In the genomic region with DNA sequence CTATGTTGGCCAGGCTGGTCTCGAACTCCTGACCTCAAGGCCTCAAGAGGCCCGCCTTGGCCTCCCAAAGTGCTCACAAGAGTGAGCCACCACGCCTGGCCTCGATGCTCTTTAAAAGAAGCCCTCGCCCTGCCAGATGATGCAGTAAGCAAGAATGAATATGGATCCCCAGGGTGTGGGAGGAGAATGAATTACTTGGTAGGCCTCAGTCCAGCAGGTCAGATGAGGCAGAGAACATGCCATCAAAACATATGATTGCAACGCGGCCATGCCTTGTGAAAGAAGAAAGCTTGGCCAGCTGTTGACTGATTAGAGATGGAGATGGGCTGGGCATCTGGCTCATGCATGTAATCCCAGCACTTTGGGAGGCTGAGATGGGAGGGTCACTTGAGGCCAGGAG, we compare ENCODE assay signal across 20 cellular contexts.
DNase-seq lines count a peak whose midpoint lies in the region; ATAC-seq lines count a peak whose summit lies in the region.
"Had no signal": no experiment of that assay in that cellular context is flagged by ENCODE, and none has a peak within 500 bp of the region (broad histone marks: within the 10 kb centered on the region; RNA-seq: fewer than 3 reads in every experiment).

No MANE protein-coding gene starts in this region.

- no peaks in the 10 kb centered on the region for H3K9me3 ChIP-seq in aorta (ENCODE audit: control insufficient read depth, low read length)
- H3K9me3 ChIP-seq: upper lobe of left lung had no signal

- H3K27ac Mint-ChIP-seq in activated T-cell treated with anti-CD3 and anti-CD28 coated beads, Interleukin-2, amount 50 U/mL, for 24 hours, result peak overlapping the region; percentile 53
- H3K27ac Mint-ChIP-seq in activated T-cell treated with anti-CD3 and anti-CD28 coated beads, Interleukin-2, amount 50 U/mL, for 72 hours, result no peak overlapping the region
- H3K27ac Mint-ChIP-seq: mesothelial cell of epicardium had no signal

- no peak overlapping the region for H3K4me3 ChIP-seq in aorta (ENCODE audit: low read length in 2 of 2)
- H3K4me3 ChIP-seq: hepatocyte, upper lobe of left lung had no signal

- no peak overlapping the region for H3K27ac ChIP-seq in aorta (ENCODE audit: low read depth in 1 of 2, low read length in 2 of 2)
- H3K27ac ChIP-seq: hepatocyte, upper lobe of left lung had no signal

- no peaks in the 10 kb centered on the region for H3K27me3 Mint-ChIP-seq in activated T-cell treated with anti-CD3 and anti-CD28 coated beads, Interleukin-2, amount 50 U/mL, for 24 hours
- no peaks in the 10 kb centered on the region for H3K27me3 Mint-ChIP-seq in activated T-cell treated with anti-CD3 and anti-CD28 coated beads, Interleukin-2, amount 50 U/mL, for 72 hours (ENCODE audit: low read depth)

- H3K4me1 Mint-ChIP-seq in activated T-cell treated with anti-CD3 and anti-CD28 coated beads, Interleukin-2, amount 50 U/mL, for 24 hours (ENCODE audit: low read depth), result peaks cover 59% of the 10 kb centered on the region
- H3K4me1 Mint-ChIP-seq in activated T-cell treated with anti-CD3 and anti-CD28 coated beads, Interleukin-2, amount 50 U/mL, for 72 hours (ENCODE audit: low read depth), result peaks cover 42% of the 10 kb centered on the region

- H3K36me3 Mint-ChIP-seq in activated T-cell treated with anti-CD3 and anti-CD28 coated beads, Interleukin-2, amount 50 U/mL, for 24 hours (ENCODE audit: low read depth), result no peaks in the 10 kb centered on the region
- H3K36me3 Mint-ChIP-seq in activated T-cell treated with anti-CD3 and anti-CD28 coated beads, Interleukin-2, amount 50 U/mL, for 72 hours (ENCODE audit: insufficient read depth in 2 of 2), result peaks cover 4 to 5% of the 10 kb centered on the region in 2 donors
- H3K36me3 Mint-ChIP-seq: mesothelial cell of epicardium had no signal

- H3K9me3 Mint-ChIP-seq in activated T-cell treated with anti-CD3 and anti-CD28 coated beads, Interleukin-2, amount 50 U/mL, for 24 hours, result peaks cover 3% of the 10 kb centered on the region
- peaks cover 2 to 3% of the 10 kb centered on the region in 2 donors for H3K9me3 Mint-ChIP-seq in activated T-cell treated with anti-CD3 and anti-CD28 coated beads, Interleukin-2, amount 50 U/mL, for 72 hours

- no peaks in the 10 kb centered on the region for H3K27me3 ChIP-seq in aorta (ENCODE audit: control insufficient read depth in 1 of 2, insufficient read depth in 2 of 2, low read length in 1 of 2)
- H3K27me3 ChIP-seq: hepatocyte, upper lobe of left lung had no signal

- H3K4me1 ChIP-seq in aorta (ENCODE audit: control insufficient read depth in 1 of 2, insufficient read depth in 2 of 2, low read length in 2 of 2), result peaks cover 0 to 2% of the 10 kb centered on the region in 2 donors

- intact Hi-C loops in posterior vena cava (cut with DNase I) (no loop called here), aorta (cut with DNase I) (no loop called here)

- H3K36me3 ChIP-seq in aorta (ENCODE audit: control insufficient read depth in 1 of 2, insufficient read depth in 2 of 2, low read length in 1 of 2), result no peaks in the 10 kb centered on the region
- H3K36me3 ChIP-seq: upper lobe of left lung had no signal

- no peak overlapping the region for H3K4me3 Mint-ChIP-seq in activated T-cell treated with anti-CD3 and anti-CD28 coated beads, Interleukin-2, amount 50 U/mL, for 24 hours
- no peak overlapping the region for H3K4me3 Mint-ChIP-seq in activated T-cell treated with anti-CD3 and anti-CD28 coated beads, Interleukin-2, amount 50 U/mL, for 72 hours
- H3K4me3 Mint-ChIP-seq: mesothelial cell of epicardium had no signal

- DNase-seq in activated T-cell treated with anti-CD3 and anti-CD28 coated beads, Interleukin-2, amount 50 U/mL, for 24 hours, result no peak
- no peak for DNase-seq in activated T-cell treated with anti-CD3 and anti-CD28 coated beads, Interleukin-2, amount 50 U/mL, for 72 hours
- DNase-seq in fibroblast of the conjunctiva (ENCODE audit: low read depth) (peak; percentile 59), posterior vena cava (ENCODE audit: low spot score) (peak; percentile 93), aorta (peak; percentile 66 to 81), middle frontal gyrus (ENCODE audit: extremely low spot score, low spot score) (no peak)
- DNase-seq: activated CD8-positive, alpha-beta memory T cell treated with anti-CD3 and anti-CD28 coated beads for 24 hours; amniotic stem cell; DND-41; GOT3; kidney; NCI-H1417 treated with DMSO at 0.1 percent for 48 hours; RPMI8226; stimulated activated CD4-positive, alpha-beta T cell treated with anti-CD3 and anti-CD28 coated beads, Interleukin-4, amount 100 ng/mL, for 4 hours; SW 1271 had no signal

- no peak for ATAC-seq in activated T-cell treated with anti-CD3 and anti-CD28 coated beads, Interleukin-2, amount 50 U/mL, for 72 hours (replicated peaks in 1 of 2)
- ATAC-seq in aorta (ENCODE audit: low FRiP score), result peak; percentile 69
- no peak for ATAC-seq in HG02938 (IDR thresholded peaks at IDR 0.05; ENCODE audit: unreplicated experiment)
- ATAC-seq in HG03139 (IDR thresholded peaks at IDR 0.05; ENCODE audit: unreplicated experiment), result no peak

- WGBS in aorta, 2 donors, result 94 to 95% methylated on average over 7 of the region's 7 CpGs

Comparison
In these comparisons a context has a peak if more than half of its experiments do, and no peak if none do; other contexts are left out.
1. DNase-seq: peak in fibroblast of the conjunctiva (single experiment), posterior vena cava (single experiment) and aorta (2 of 2); none in activated T-cell treated with anti-CD3 and anti-CD28 coated beads, Interleukin-2, amount 50 U/mL, for 24 hours (single experiment), activated T-cell treated with anti-CD3 and anti-CD28 coated beads, Interleukin-2, amount 50 U/mL, for 72 hours (0 of 2) and middle frontal gyrus (single experiment).